Comparison of ENCODE assay signal across 29 cellular contexts in the genomic region with DNA sequence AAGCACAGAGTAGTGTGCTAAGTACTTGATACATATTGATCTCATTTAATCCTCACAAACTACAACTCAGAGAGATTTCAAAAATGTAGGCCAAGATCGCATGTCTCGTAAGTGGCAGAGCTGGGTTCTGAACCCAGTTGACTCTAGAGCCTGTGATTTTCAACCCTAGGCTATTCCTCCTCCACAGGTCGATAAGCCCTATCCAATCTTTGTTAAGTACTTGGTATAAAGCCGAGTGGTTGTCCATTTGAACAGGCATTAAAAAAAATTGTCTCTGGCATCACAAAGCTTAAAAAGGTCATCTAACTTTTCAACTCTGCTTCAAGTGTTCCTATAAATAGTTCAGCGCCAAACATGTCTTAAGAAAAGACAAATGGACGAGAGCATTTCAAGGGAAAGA.
"Had no signal": no experiment of that assay in that cellular context is flagged by ENCODE, and none has a peak within 500 bp of the region (broad histone marks: within the 10 kb centered on the region; RNA-seq: fewer than 3 reads in every experiment).

No MANE protein-coding gene starts in this region.

- H3K4me1 ChIP-seq: adrenal gland, body of pancreas, esophagus squamous epithelium had no signal

- H3K27me3 Mint-ChIP-seq: activated B cell treated with CpG ODN at 0.5 μM for 24 hours; activated CD8-positive, alpha-beta T cell treated with anti-CD3 and anti-CD28 coated beads for 36 hours; activated naive CD4-positive, alpha-beta T cell treated with anti-CD3 and anti-CD28 coated beads, Interleukin-2, amount 50 U/mL, for 24 hours; activated naive CD8-positive, alpha-beta T cell treated with anti-CD3 and anti-CD28 coated beads for 36 hours; activated naive CD8-positive, alpha-beta T cell treated with anti-CD3 and anti-CD28 coated beads, Interleukin-2, amount 50 U/mL, for 24 hours; central memory CD8-positive, alpha-beta T cell; dendritic cell treated with granulocyte-macrophage colony-stimulating factor and Interleukin-4, amounts not matched to agents 40 ng/mL and 50 ng/mL, for 4 days had no signal

- DNase-seq: activated B cell treated with CpG ODN at 0.5 μM for 24 hours; activated CD4-positive, alpha-beta T cell treated with anti-CD3 and anti-CD28 coated beads for 48 hours; activated CD4-positive, alpha-beta T cell treated with anti-CD3 and anti-CD28 coated beads, Interleukin-2, amount 50 U/mL, for 1 hour; activated CD4-positive, alpha-beta T cell treated with anti-CD3 and anti-CD28 coated beads, Interleukin-2, amount 50 U/mL, for 48 hours; activated CD8-positive, alpha-beta memory T cell treated with anti-CD3 and anti-CD28 coated beads for 24 hours; activated CD8-positive, alpha-beta T cell treated with anti-CD3 and anti-CD28 coated beads for 36 hours; activated effector memory CD4-positive, alpha-beta T cell treated with anti-CD3 and anti-CD28 coated beads, Interleukin-2, amount 50 U/mL, for 16 hours; activated naive CD4-positive, alpha-beta T cell treated with anti-CD3 and anti-CD28 coated beads for 36 hours; activated naive CD8-positive, alpha-beta T cell treated with anti-CD3 and anti-CD28 coated beads for 36 hours; activated naive CD8-positive, alpha-beta T cell treated with anti-CD3 and anti-CD28 coated beads, Interleukin-2, amount 50 U/mL, for 24 hours; activated T-cell treated with anti-CD3 and anti-CD28 coated beads, Interleukin-2, amount 50 U/mL, for 48 hours; adrenal gland; amygdala; aorta; body of pancreas; dorsolateral prefrontal cortex; effector memory CD4-positive, alpha-beta T cell; endodermal cell; esophagus squamous epithelium; foreskin melanocyte; T-helper 2 cell had no signal

- H3K4me3 Mint-ChIP-seq: activated B cell treated with CpG ODN at 0.5 μM for 24 hours; activated CD8-positive, alpha-beta T cell treated with anti-CD3 and anti-CD28 coated beads for 36 hours; activated naive CD4-positive, alpha-beta T cell treated with anti-CD3 and anti-CD28 coated beads for 36 hours; activated naive CD4-positive, alpha-beta T cell treated with anti-CD3 and anti-CD28 coated beads, Interleukin-2, amount 50 U/mL, for 24 hours; activated naive CD8-positive, alpha-beta T cell treated with anti-CD3 and anti-CD28 coated beads for 36 hours; activated naive CD8-positive, alpha-beta T cell treated with anti-CD3 and anti-CD28 coated beads, Interleukin-2, amount 50 U/mL, for 24 hours; activated T-helper 1 cell treated with anti-CD3 and anti-CD28 coated beads, Interleukin-12 subunit alpha, Interleukin-12 subunit beta, Interleukin-2, Interleukin-4 antibody, amounts not matched to agents 30 ng/mL and 10 ng/mL and 1 ng/mL, durations not matched to agents 14 hours and 24 hours and 36 hours; central memory CD8-positive, alpha-beta T cell; dendritic cell treated with granulocyte-macrophage colony-stimulating factor and Interleukin-4, amounts not matched to agents 40 ng/mL and 50 ng/mL, for 4 days; endodermal cell had no signal

- H3K27ac Mint-ChIP-seq: activated B cell treated with CpG ODN at 0.5 μM for 24 hours; activated CD8-positive, alpha-beta T cell treated with anti-CD3 and anti-CD28 coated beads for 36 hours; activated naive CD4-positive, alpha-beta T cell treated with anti-CD3 and anti-CD28 coated beads for 36 hours; activated naive CD4-positive, alpha-beta T cell treated with anti-CD3 and anti-CD28 coated beads, Interleukin-2, amount 50 U/mL, for 24 hours; activated naive CD8-positive, alpha-beta T cell treated with anti-CD3 and anti-CD28 coated beads for 36 hours; activated naive CD8-positive, alpha-beta T cell treated with anti-CD3 and anti-CD28 coated beads, Interleukin-2, amount 50 U/mL, for 24 hours; activated T-helper 1 cell treated with anti-CD3 and anti-CD28 coated beads, Interleukin-12 subunit alpha, Interleukin-12 subunit beta, Interleukin-2, Interleukin-4 antibody, amounts not matched to agents 30 ng/mL and 10 ng/mL and 1 ng/mL, durations not matched to agents 14 hours and 24 hours and 36 hours; activated T-helper 2 cell treated with anti-CD3 and anti-CD28 coated beads, Interferon-gamma antibody, Interleukin-2, Interleukin-4, amounts not matched to agents 10 μg/mL and 5 μg/mL and 100 μg/mL, durations not matched to agents 14 hours and 24 hours and 36 hours; dendritic cell treated with granulocyte-macrophage colony-stimulating factor and Interleukin-4, amounts not matched to agents 40 ng/mL and 50 ng/mL, for 4 days; endodermal cell had no signal

- H3K27ac ChIP-seq: adrenal gland, body of pancreas, coronary artery, dorsolateral prefrontal cortex, epithelial cell of prostate, esophagus squamous epithelium, gastroesophageal sphincter had no signal

- H3K9me3 Mint-ChIP-seq: activated B cell treated with CpG ODN at 0.5 μM for 24 hours; activated CD8-positive, alpha-beta T cell treated with anti-CD3 and anti-CD28 coated beads for 36 hours; activated naive CD4-positive, alpha-beta T cell treated with anti-CD3 and anti-CD28 coated beads for 36 hours; activated naive CD4-positive, alpha-beta T cell treated with anti-CD3 and anti-CD28 coated beads, Interleukin-2, amount 50 U/mL, for 24 hours; activated naive CD8-positive, alpha-beta T cell treated with anti-CD3 and anti-CD28 coated beads for 36 hours; activated naive CD8-positive, alpha-beta T cell treated with anti-CD3 and anti-CD28 coated beads, Interleukin-2, amount 50 U/mL, for 24 hours; activated T-helper 1 cell treated with anti-CD3 and anti-CD28 coated beads, Interleukin-12 subunit alpha, Interleukin-12 subunit beta, Interleukin-2, Interleukin-4 antibody, amounts not matched to agents 30 ng/mL and 10 ng/mL and 1 ng/mL, durations not matched to agents 14 hours and 24 hours and 36 hours; activated T-helper 2 cell treated with anti-CD3 and anti-CD28 coated beads, Interferon-gamma antibody, Interleukin-2, Interleukin-4, amounts not matched to agents 10 μg/mL and 5 μg/mL and 100 μg/mL, durations not matched to agents 14 hours and 24 hours and 36 hours; central memory CD8-positive, alpha-beta T cell; dendritic cell treated with granulocyte-macrophage colony-stimulating factor and Interleukin-4, amounts not matched to agents 40 ng/mL and 50 ng/mL, for 4 days; endodermal cell had no signal

- H3K36me3 ChIP-seq: adrenal gland had no signal

- H3K9me3 ChIP-seq: adrenal gland, body of pancreas, esophagus squamous epithelium, gastroesophageal sphincter had no signal

- H3K4me1 Mint-ChIP-seq: activated B cell treated with CpG ODN at 0.5 μM for 24 hours; activated naive CD4-positive, alpha-beta T cell treated with anti-CD3 and anti-CD28 coated beads, Interleukin-2, amount 50 U/mL, for 24 hours; activated naive CD8-positive, alpha-beta T cell treated with anti-CD3 and anti-CD28 coated beads for 36 hours; activated naive CD8-positive, alpha-beta T cell treated with anti-CD3 and anti-CD28 coated beads, Interleukin-2, amount 50 U/mL, for 24 hours; central memory CD8-positive, alpha-beta T cell; endodermal cell had no signal

- H3K27me3 ChIP-seq: adrenal gland, body of pancreas, dorsolateral prefrontal cortex, esophagus squamous epithelium, gastroesophageal sphincter had no signal

- H3K4me3 ChIP-seq: adrenal gland, body of pancreas, coronary artery, dorsolateral prefrontal cortex, esophagus squamous epithelium, gastroesophageal sphincter had no signal
